In genomic region chr11:75474878-75475766, GRCh38 we compare ENCODE assay signal across 1 cellular context.
A peak's percentile ranks its signal among the peaks of the same experiment; 100 is the strongest.
TF ChIP-seq lines count a peak whose summit lies in the region.

No MANE protein-coding gene starts in this region.

TF ChIP-seq in K562, 482 proteins besides CTCF, POLR2A, EP300 and RAD21 (continued from another document and continues in another):
- TF ChIP-seq TAF1 (IDR thresholded peaks at IDR 0.05; ENCODE audit: control insufficient read depth, extremely low read depth, insufficient read depth, low read length, severe bottlenecking) = peak; percentile 24
- no peak for TF ChIP-seq ZNF436 (CRISPR knock-in tag; IDR thresholded peaks at IDR 0.05)
- no peak for TF ChIP-seq GMEB1 (CRISPR knock-in tag; IDR thresholded peaks at IDR 0.05)
- no peak for TF ChIP-seq NFATC3 (IDR thresholded peaks at IDR 0.05)
- peak; percentile 13; the same call in 1 of the 2 replicates for TF ChIP-seq JUND (IDR thresholded peaks at IDR 0.05; ENCODE audit: borderline replicate concordance, low read depth, low read length)
- peak; percentile 35; the same call in 1 of the 3 replicates for TF ChIP-seq JUND (tag; IDR thresholded peaks at IDR 0.05; ENCODE audit: borderline replicate concordance, low read depth, low read length)
- peak; percentile 47 to 66; a peak in 3 of 4 replicates for TF ChIP-seq HDAC1 (IDR thresholded peaks at IDR 0.05)
- TF ChIP-seq SMC3 (conservative IDR thresholded peaks at IDR 0.05; ENCODE audit: insufficient read depth, low read depth, low read length) = no peak
- peak; percentile 93 for TF ChIP-seq ELF1 (tag; IDR thresholded peaks at IDR 0.05)
- no peak for TF ChIP-seq HSF4 (CRISPR knock-in tag; IDR thresholded peaks at IDR 0.05; ENCODE audit: borderline replicate concordance)
- TF ChIP-seq BMI1 (IDR thresholded peaks at IDR 0.05; ENCODE audit: low read length) = no peak
- no peak for TF ChIP-seq KLF16 (IDR thresholded peaks at IDR 0.05)
- TF ChIP-seq ARHGAP35 (IDR thresholded peaks at IDR 0.05; ENCODE audit: partially characterized antibody) = no peak
- peak; percentile 47; the same call in 1 of the 2 replicates for TF ChIP-seq VEZF1 (CRISPR knock-in tag; IDR thresholded peaks at IDR 0.05)
- TF ChIP-seq TCF7L2 (IDR thresholded peaks at IDR 0.05; ENCODE audit: low read depth, low read length) = no peak
- TF ChIP-seq FOXA3 (CRISPR knock-in tag; conservative IDR thresholded peaks at IDR 0.05 in 1 of 2, IDR thresholded peaks at IDR 0.05 in 1 of 2) = peak in 1 of 2 experiments; percentile 48; a peak in 2 of 4 replicates
- peak; percentile 97 for TF ChIP-seq CHD4 (IDR thresholded peaks at IDR 0.05; ENCODE audit: insufficient read depth, insufficient replicate concordance, low read depth, low read length, poor library complexity, severe bottlenecking)
- no peak for TF ChIP-seq MLX (CRISPR knock-in tag; conservative IDR thresholded peaks at IDR 0.05)
- no peak for TF ChIP-seq CBFA2T3 (IDR thresholded peaks at IDR 0.05)
- no peak for TF ChIP-seq MYBL2 (IDR thresholded peaks at IDR 0.05; ENCODE audit: low read depth)
- no peak for TF ChIP-seq MYBL2 (CRISPR knock-in tag; IDR thresholded peaks at IDR 0.05; ENCODE audit: borderline replicate concordance)
- TF ChIP-seq RBM17 (IDR thresholded peaks at IDR 0.05; ENCODE audit: borderline replicate concordance, low read depth, low read length) = no peak
- TF ChIP-seq NKRF (IDR thresholded peaks at IDR 0.05; ENCODE audit: borderline replicate concordance) = 0 out of 2 replicates have a peak, but pooled peaks have one; percentile 9
- TF ChIP-seq THRA (IDR thresholded peaks at IDR 0.05) = peak; percentile 98
- no peak for TF ChIP-seq CHD7 (IDR thresholded peaks at IDR 0.05; ENCODE audit: low read depth, low read length)
- TF ChIP-seq RCOR1 (IDR thresholded peaks at IDR 0.05; ENCODE audit: borderline replicate concordance in 1 of 2, low read depth in 2 of 2, low read length in 2 of 2) = peak in 1 of 2 experiments; percentile 54; a peak in 1 of 4 replicates
- 0 out of 2 replicates have a peak, but pooled peaks have one; percentile 29 for TF ChIP-seq ZNF511 (CRISPR knock-in tag; IDR thresholded peaks at IDR 0.05)
- TF ChIP-seq KLF13 (tag; IDR thresholded peaks at IDR 0.05; ENCODE audit: borderline replicate concordance, low read depth) = no peak
- no peak for TF ChIP-seq GABPB2 (CRISPR knock-in tag; conservative IDR thresholded peaks at IDR 0.05)
- TF ChIP-seq SNRNP70 (optimal IDR thresholded peaks at IDR 0.05; ENCODE audit: low read depth, low read length) = no peak
- TF ChIP-seq RBM25 (IDR thresholded peaks at IDR 0.05; ENCODE audit: low read depth, low read length, severe bottlenecking) = peak; percentile 89
- TF ChIP-seq ARID3B (CRISPR knock-in tag; IDR thresholded peaks at IDR 0.05; ENCODE audit: borderline replicate concordance) = no peak
- TF ChIP-seq HMG20B (CRISPR knock-in tag; IDR thresholded peaks at IDR 0.05) = no peak
